ENCODE assay signal across 30 cellular contexts in genomic region chr22:49213731-49214352, GRCh38.
DNase-seq lines count a peak whose midpoint lies in the region; ATAC-seq and TF ChIP-seq lines count a peak whose summit lies in the region.
"Had no signal": no experiment of that assay in that cellular context is flagged by ENCODE, and none has a peak within 500 bp of the region (broad histone marks: within the 10 kb centered on the region; RNA-seq: fewer than 3 reads in every experiment).

No MANE protein-coding gene starts in this region.

- no peaks in the 10 kb centered on the region for H3K27me3 ChIP-seq in right atrium auricular region
- peaks cover 0 to 37% (median 0%) of the 10 kb centered on the region in 7 donors for H3K27me3 ChIP-seq in heart right ventricle
- H3K27me3 ChIP-seq in adrenal gland, result no peaks in the 10 kb centered on the region
- no peaks in the 10 kb centered on the region for H3K27me3 ChIP-seq in neural progenitor cell
- peaks cover 94% of the 10 kb centered on the region for H3K27me3 ChIP-seq in PC-9 (ENCODE audit: insufficient read depth, low read depth)
- H3K27me3 ChIP-seq: BLaER1 treated with 17β-estradiol and CSF1 and Interleukin-3, amounts not matched to agents 10 nM and 100 nM; transverse colon had no signal

- intact Hi-C loops in heart right ventricle (cut with DNase I) (no loop called here), adrenal gland (cut with DNase I) (no loop called here), PC-9 (cut with micrococcal nuclease; ENCODE audit: unreplicated experiment) (no loop called here)

- ATAC-seq in heart right ventricle, result no peak
- no peak for ATAC-seq in HG03280 (IDR thresholded peaks at IDR 0.05; ENCODE audit: unreplicated experiment)
- ATAC-seq: activated CD8-positive, alpha-beta T cell treated with anti-CD3 and anti-CD28 coated beads for 36 hours; esophagus mucosa; heart left ventricle; K562 had no signal

- DNase-seq in right atrium auricular region (ENCODE audit: low spot score) (peak; percentile 49), heart right ventricle (no peak), adrenal gland (peak in 4 of 7 donors; percentile 2 to 9 (median 6)), neural progenitor cell (ENCODE audit: low spot score) (no peak), PC-9 (no peak), activated gamma-delta T cell (lab: John Stamatoyannopoulos, UW) (no peak)
- DNase-seq: activated CD8-positive, alpha-beta T cell treated with anti-CD3 and anti-CD28 coated beads for 36 hours; activated naive CD4-positive, alpha-beta T cell treated with anti-CD3 and anti-CD28 coated beads for 36 hours; activated T-cell treated with anti-CD3 and anti-CD28 coated beads, Interleukin-2, amount 50 U/mL, for 1 hour; anterior cingulate cortex; DMS79; foreskin fibroblast; GF-D8; mesenchymal stem cell; NCI-H1105 treated with DMSO at 0.1 percent for 48 hours; NCI-H2029; NCI-H526 treated with DMSO at 0.1 percent for 48 hours; stimulated activated CD8-positive, alpha-beta memory T cell treated with anti-CD3 and anti-CD28 coated beads, Interleukin-4, amount 100 ng/mL, for 48 hours; transverse colon had no signal

- H3K9ac ChIP-seq in neural progenitor cell, result no peak overlapping the region
- H3K9ac ChIP-seq: BLaER1 treated with 17β-estradiol and CSF1 and Interleukin-3, amounts not matched to agents 10 nM and 100 nM had no signal

- peaks cover 4% of the 10 kb centered on the region for H4K20me1 ChIP-seq in neural progenitor cell (ENCODE audit: low read depth)
- H4K20me1 ChIP-seq in PC-9 (ENCODE audit: insufficient read depth), result peaks cover 3% of the 10 kb centered on the region; the same call in 1 of the 2 replicates

- peaks cover 13% of the 10 kb centered on the region for H3K27me3 Mint-ChIP-seq in neural progenitor cell (ENCODE audit: insufficient read depth, low read depth)

- H2AFZ ChIP-seq in neural progenitor cell (replicated peaks) (no peak overlapping the region), PC-9 (no peak overlapping the region)

- H3K27ac Mint-ChIP-seq in neural progenitor cell, result peak overlapping the region; percentile 44
- H3K27ac Mint-ChIP-seq: activated CD8-positive, alpha-beta T cell treated with anti-CD3 and anti-CD28 coated beads for 36 hours; activated naive CD4-positive, alpha-beta T cell treated with anti-CD3 and anti-CD28 coated beads for 36 hours; T-helper 1 cell treated with Interleukin-12 subunit alpha and Interleukin-12 subunit beta and Interleukin-4 antibody, amounts not matched to agents 30 μg/mL and 1 μg/mL, for 36 hours had no signal

- H3K4me2 ChIP-seq in neural progenitor cell (no peak overlapping the region), PC-9 (no peak overlapping the region)
- H3K4me2 ChIP-seq: BLaER1 treated with 17β-estradiol and CSF1 and Interleukin-3, amounts not matched to agents 10 nM and 100 nM had no signal

- H3K9me3 ChIP-seq in right atrium auricular region (peaks cover 0 to 10% of the 10 kb centered on the region in 2 donors), heart right ventricle (peaks cover 0 to 19% (median 7%) of the 10 kb centered on the region in 11 donors), adrenal gland (replicated peaks in 1 of 3) (no peaks in the 10 kb centered on the region), neural progenitor cell (ENCODE audit: low read depth) (peaks cover 10% of the 10 kb centered on the region), PC-9 (ENCODE audit: insufficient read depth, low read depth) (peaks cover 5% of the 10 kb centered on the region)
- H3K9me3 ChIP-seq: HAP-1, prostate gland had no signal

- TF ChIP-seq POLR2A in adrenal gland (IDR thresholded peaks at IDR 0.05), result no peak

- no peaks in the 10 kb centered on the region for H3K4me1 Mint-ChIP-seq in neural progenitor cell

- no peak overlapping the region for H3K4me3 Mint-ChIP-seq in neural progenitor cell
- H3K4me3 Mint-ChIP-seq: activated CD8-positive, alpha-beta T cell treated with anti-CD3 and anti-CD28 coated beads for 36 hours; activated naive CD4-positive, alpha-beta T cell treated with anti-CD3 and anti-CD28 coated beads for 36 hours; T-helper 1 cell treated with Interleukin-12 subunit alpha and Interleukin-12 subunit beta and Interleukin-4 antibody, amounts not matched to agents 30 μg/mL and 1 μg/mL, for 36 hours had no signal

- H3K36me3 Mint-ChIP-seq in neural progenitor cell, result no peaks in the 10 kb centered on the region

- no peaks in the 10 kb centered on the region for H3K79me2 ChIP-seq in neural progenitor cell (ENCODE audit: low read depth)
- H3K79me2 ChIP-seq in PC-9 (ENCODE audit: low read depth), result no peaks in the 10 kb centered on the region

- no peaks in the 10 kb centered on the region for H3K4me1 ChIP-seq in right atrium auricular region
- peaks cover 0 to 4% (median 0%) of the 10 kb centered on the region in 9 donors for H3K4me1 ChIP-seq in heart right ventricle
- no peaks in the 10 kb centered on the region for H3K4me1 ChIP-seq in adrenal gland (replicated peaks in 1 of 2)
- H3K4me1 ChIP-seq in neural progenitor cell, result no peaks in the 10 kb centered on the region
- no peaks in the 10 kb centered on the region for H3K4me1 ChIP-seq in PC-9 (replicated peaks; ENCODE audit: insufficient read depth)
- H3K4me1 ChIP-seq: BLaER1 treated with 17β-estradiol and CSF1 and Interleukin-3, amounts not matched to agents 10 nM and 100 nM; Caco-2; HAP-1; heart left ventricle; prostate gland; transverse colon had no signal

- H3K36me3 ChIP-seq in right atrium auricular region (no peaks in the 10 kb centered on the region), heart right ventricle (no peaks in the 10 kb centered on the region), adrenal gland (replicated peaks in 1 of 2) (no peaks in the 10 kb centered on the region), neural progenitor cell (no peaks in the 10 kb centered on the region), PC-9 (ENCODE audit: low read depth) (no peaks in the 10 kb centered on the region)
- H3K36me3 ChIP-seq: BLaER1 treated with 17β-estradiol and CSF1 and Interleukin-3, amounts not matched to agents 10 nM and 100 nM; HAP-1; heart left ventricle; prostate gland; transverse colon had no signal

- H3F3A ChIP-seq in neural progenitor cell (ENCODE audit: low read depth) (no peaks in the 10 kb centered on the region), PC-9 (ENCODE audit: insufficient read depth, low read depth) (no peaks in the 10 kb centered on the region)

- peaks cover 17% of the 10 kb centered on the region for H3K9me3 Mint-ChIP-seq in neural progenitor cell

- no peaks in the 10 kb centered on the region for H3K9me2 ChIP-seq in PC-9 (ENCODE audit: insufficient read depth)

- POLR2A ChIA-PET in PC-9 (lab: Charles Lee; ENCODE audit: unreplicated experiment), result no interaction called here

- no peak overlapping the region for H3K27ac ChIP-seq in right atrium auricular region
- H3K27ac ChIP-seq in heart right ventricle, result no peak overlapping the region
- H3K27ac ChIP-seq in adrenal gland, result no peak overlapping the region
- H3K27ac ChIP-seq in neural progenitor cell, result no peak overlapping the region
- no peak overlapping the region for H3K27ac ChIP-seq in PC-9
- H3K27ac ChIP-seq: BLaER1 treated with 17β-estradiol and CSF1 and Interleukin-3, amounts not matched to agents 10 nM and 100 nM; coronary artery; heart left ventricle; prostate gland; SK-N-MC; transverse colon had no signal

- no TSS peak for BruUV-seq in PC-9 (replicated peaks; lab: Mats Ljungman, UMichigan)

- TF ChIP-seq CTCF in right atrium auricular region (IDR thresholded peaks at IDR 0.05) (no peak), heart right ventricle (IDR thresholded peaks at IDR 0.05) (no peak), adrenal gland (IDR thresholded peaks at IDR 0.05) (no peak), neural progenitor cell (IDR thresholded peaks at IDR 0.05) (no peak), PC-9 (conservative IDR thresholded peaks at IDR 0.05) (no peak)

- H3K4me3 ChIP-seq in right atrium auricular region (no peak overlapping the region), heart right ventricle (no peak overlapping the region), adrenal gland (no peak overlapping the region), neural progenitor cell (no peak overlapping the region), PC-9 (no peak overlapping the region)
- H3K4me3 ChIP-seq: BLaER1 treated with 17β-estradiol and CSF1 and Interleukin-3, amounts not matched to agents 10 nM and 100 nM; coronary artery; HAP-1; heart left ventricle; K562; prostate gland; SK-N-MC; transverse colon had no signal

- CTCF ChIA-PET in PC-9 (lab: Charles Lee), result no interaction called here

- whole genome bisulfite sequencing in heart right ventricle, 2 donors, result 73 to 76% methylated on average over 18 of the region's 18 CpGs
- WGBS in adrenal gland, 4 donors, result 62 to 65% (median 64%) methylated on average over 18 of the region's 18 CpGs

Comparison
In these comparisons a context has a peak if more than half of its experiments do, and no peak if none do; other contexts are left out.
1. DNase-seq: peak in right atrium auricular region (single experiment) and adrenal gland (4 of 7); none in heart right ventricle (0 of 2), neural progenitor cell (single experiment), PC-9 (0 of 2) and activated gamma-delta T cell (single experiment).